5 cellular contexts compared by ENCODE assay signal in the genomic region with DNA sequence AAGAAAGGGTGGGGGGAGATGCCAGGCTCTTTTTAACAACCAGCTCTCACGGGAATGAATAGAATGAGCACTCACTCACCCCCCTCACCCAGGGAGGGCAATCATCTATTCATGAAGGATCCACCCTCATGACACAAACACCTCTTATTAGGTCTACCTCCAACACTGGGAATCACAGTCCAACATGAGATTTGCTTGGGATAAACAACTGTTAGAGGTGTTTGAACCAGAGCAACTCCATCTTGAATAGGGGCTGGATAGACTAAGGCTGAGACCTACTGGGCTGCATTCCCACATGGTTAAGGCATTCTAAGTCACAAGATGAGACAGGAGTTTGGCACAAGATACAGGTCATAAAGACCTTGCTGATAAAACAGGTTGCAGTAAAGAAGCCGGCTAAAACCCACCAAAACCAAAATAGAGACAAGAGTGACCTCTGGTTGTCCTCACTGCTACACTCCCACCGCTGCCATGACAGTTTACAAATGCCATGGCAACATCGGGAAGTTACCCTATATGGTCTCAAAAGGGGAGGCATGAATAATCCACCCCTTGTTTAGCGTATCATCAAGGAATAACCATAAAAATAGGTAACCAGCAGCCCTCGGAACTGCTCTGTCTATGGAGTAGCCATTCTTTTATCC. TPM values are rescaled to one million over a fixed set of nuclear protein-coding genes. Genes with fewer than 3 reads are reported as not detected.
"Had no signal": no experiment of that assay in that cellular context is flagged by ENCODE, and none has a peak within 500 bp of the region (broad histone marks: within the 10 kb centered on the region; RNA-seq: fewer than 3 reads in every experiment).

No MANE protein-coding gene starts in this region.

RNA-seq across cellular contexts. Expression of a gene that starts 27.9 kb away (rescaled TPM):
- total RNA-seq: SJCRH30 had no signal

RNA-seq across cellular contexts. Expression of a gene that starts 56.9 kb away (rescaled TPM):
- total RNA-seq: LHCN-M2, MCF 10A, PC-9, RPMI7951, SJCRH30 had no signal
